Comparison of ENCODE assay signal across 1 cellular context in genomic region chr17:74445156-74445555, GRCh38.
TF ChIP-seq lines count a peak whose summit lies in the region.

No MANE protein-coding gene starts in this region.

TF ChIP-seq in liver, 16 proteins besides CTCF, POLR2A, EP300 and RAD21 (continued from another document):
- TF ChIP-seq GABPA (IDR thresholded peaks at IDR 0.05 in 1 of 2, conservative IDR thresholded peaks at IDR 0.05 in 1 of 2) (no peak), EGR1 (IDR thresholded peaks at IDR 0.05; ENCODE audit: low read depth in 2 of 2) (no peak), TAF1 (conservative IDR thresholded peaks at IDR 0.05) (no peak), HNF4G (IDR thresholded peaks at IDR 0.05) (no peak), ATF3 (IDR thresholded peaks at IDR 0.05) (no peak), MAX (IDR thresholded peaks at IDR 0.05) (no peak), RXRA (IDR thresholded peaks at IDR 0.05) (no peak), ZBTB33 (IDR thresholded peaks at IDR 0.05) (no peak), SP1 (IDR thresholded peaks at IDR 0.05) (no peak)
